Comparison of ENCODE assay signal across 10 cellular contexts in genomic region chr1:40120128-40120527, GRCh38.
"Had no signal": no experiment of that assay in that cellular context is flagged by ENCODE, and none has a peak within 500 bp of the region (broad histone marks: within the 10 kb centered on the region; RNA-seq: fewer than 3 reads in every experiment).

No MANE protein-coding gene starts in this region.

- H3K27ac ChIP-seq: GM23248 had no signal

- H3K9me3 ChIP-seq: HAP-1 had no signal

- H3K36me3 ChIP-seq: HAP-1 had no signal

- H3K4me3 ChIP-seq: GM23248, HAP-1 had no signal

- H3K27ac Mint-ChIP-seq: H9, HFFc6 had no signal

- H3K4me3 Mint-ChIP-seq: H9, HFFc6 had no signal

- H3K4me1 Mint-ChIP-seq: H9 had no signal

- FAIRE-seq: H1, H54 had no signal

- DNase-seq: GM23248, GOT3, H7, H9, HCEC 1CT, HFFc6 had no signal

- H3K9me3 Mint-ChIP-seq: H9, HFFc6 had no signal

- H2AFZ ChIP-seq: GM23248 had no signal

- H3K4me1 ChIP-seq: HAP-1 had no signal

- ATAC-seq: HCT116 had no signal

- H3K9ac ChIP-seq: GM23248 had no signal
